11 cellular contexts compared by ENCODE assay signal in the genomic region with DNA sequence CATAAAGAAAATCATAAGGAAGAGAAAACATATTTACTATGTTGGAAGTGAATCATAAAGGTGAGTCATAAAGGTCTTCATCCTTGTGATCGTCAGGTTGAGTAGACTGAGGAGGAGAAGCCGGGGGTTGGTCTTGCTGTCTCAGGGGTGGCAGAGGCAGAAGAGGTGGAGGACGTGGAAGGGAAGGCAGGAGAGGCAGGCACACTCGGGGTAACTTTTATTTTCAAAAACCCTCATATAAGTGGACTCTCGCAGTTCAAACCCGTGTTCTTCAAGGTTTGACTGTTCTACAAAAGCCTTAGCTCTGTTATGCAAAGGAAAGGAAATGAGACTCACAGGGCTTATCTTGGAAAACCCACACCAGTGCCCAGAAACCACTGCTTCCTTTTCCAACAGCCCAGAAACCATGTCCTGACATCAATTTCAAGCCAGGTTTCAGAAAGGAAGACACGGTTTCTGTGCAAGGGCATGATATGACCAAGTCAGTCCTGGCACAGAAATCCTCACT. TPM values are rescaled to one million over a fixed set of nuclear protein-coding genes. Genes with fewer than 3 reads are reported as not detected.
DNase-seq lines count a peak whose midpoint lies in the region; ATAC-seq and TF ChIP-seq lines count a peak whose summit lies in the region.
"Had no signal": no experiment of that assay in that cellular context is flagged by ENCODE, and none has a peak within 500 bp of the region (broad histone marks: within the 10 kb centered on the region; RNA-seq: fewer than 3 reads in every experiment).

No MANE protein-coding gene starts in this region.

- peaks cover under 1% of the 10 kb centered on the region for H3K36me3 Mint-ChIP-seq in activated CD4-positive, alpha-beta T cell treated with anti-CD3 and anti-CD28 coated beads, Interleukin-2, amount 10 ng/mL, durations not matched to agents 7 days and 5 days (ENCODE audit: low read depth)
- H3K36me3 Mint-ChIP-seq: CD4-positive, CD25-positive, alpha-beta regulatory T cell had no signal

- peaks cover 54% of the 10 kb centered on the region for H3K4me1 Mint-ChIP-seq in activated CD4-positive, alpha-beta T cell treated with anti-CD3 and anti-CD28 coated beads, Interleukin-2, amount 10 ng/mL, durations not matched to agents 7 days and 5 days

- no TSS peak for BruUV-seq in IMR-90 (replicated peaks; lab: Mats Ljungman, UMichigan)

- no peak overlapping the region for H4K91ac ChIP-seq in IMR-90 (ENCODE audit: insufficient read depth, low read depth, low read length)

- no peak overlapping the region for H2AFZ ChIP-seq in IMR-90 (replicated peaks; ENCODE audit: low read length, poor library complexity)

- H3K9me1 ChIP-seq in IMR-90 (ENCODE audit: insufficient read depth, low read length), result no peaks in the 10 kb centered on the region

- no peaks in the 10 kb centered on the region for H3K36me3 ChIP-seq in IMR-90 (ENCODE audit: control insufficient read depth, insufficient read depth, low read length)
- no peaks in the 10 kb centered on the region for H3K36me3 ChIP-seq in gastroesophageal sphincter
- H3K36me3 ChIP-seq in esophagus muscularis mucosa, result no peaks in the 10 kb centered on the region
- H3K36me3 ChIP-seq: thyroid gland had no signal

- POLR2A ChIA-PET in IMR-90 (lab: Charles Lee; ENCODE audit: unreplicated experiment), result no interaction called here
- POLR2A ChIA-PET in activated CD4-positive, alpha-beta T cell treated with anti-CD3 and anti-CD28 coated beads, Interleukin-2, amount 10 ng/mL, durations not matched to agents 7 days and 5 days (lab: Charles Lee), result no interaction called here

- in situ Hi-C loops in IMR-90 (cut with MboI; ENCODE audit: low sequenced_read_pairs), result no loop called here

- H3K18ac ChIP-seq in IMR-90 (ENCODE audit: low read depth, low read length), result no peak overlapping the region

- intact Hi-C loops in IMR-90 (cut with micrococcal nuclease) (no loop called here), esophagus muscularis mucosa (cut with DNase I) (no loop called here)

- H2BK20ac ChIP-seq in IMR-90 (ENCODE audit: low read depth, low read length), result no peak overlapping the region

- no peak for TF ChIP-seq EP300 in gastroesophageal sphincter (IDR thresholded peaks at IDR 0.05)
- no peak for TF ChIP-seq EP300 in esophagus muscularis mucosa (IDR thresholded peaks at IDR 0.05)

- peaks cover 2% of the 10 kb centered on the region; the same call in 1 of the 2 replicates for H3K4me1 ChIP-seq in IMR-90 (ENCODE audit: control insufficient read depth, insufficient read depth, low read length)
- peaks cover 0 to 8% (median 0%) of the 10 kb centered on the region in 3 donors for H3K4me1 ChIP-seq in gastroesophageal sphincter
- H3K4me1 ChIP-seq in esophagus muscularis mucosa, result peaks cover 0 to 15% (median 5%) of the 10 kb centered on the region in 4 donors
- H3K4me1 ChIP-seq: thyroid gland had no signal

- no peak for TF ChIP-seq CTCF in IMR-90 (conservative IDR thresholded peaks at IDR 0.05; ENCODE audit: low read depth, low read length)
- no peak for TF ChIP-seq CTCF in fibroblast of pulmonary artery (IDR thresholded peaks at IDR 0.05; ENCODE audit: low read length, missing control alignments)
- TF ChIP-seq CTCF in gastroesophageal sphincter (IDR thresholded peaks at IDR 0.05), result no peak
- TF ChIP-seq CTCF in esophagus muscularis mucosa (IDR thresholded peaks at IDR 0.05), result no peak

- no peak overlapping the region for H3K4ac ChIP-seq in IMR-90 (ENCODE audit: low read depth, low read length)

- TF ChIP-seq POLR2A in IMR-90 (IDR thresholded peaks at IDR 0.05; ENCODE audit: low read depth, low read length) (no peak), gastroesophageal sphincter (IDR thresholded peaks at IDR 0.05) (no peak), esophagus muscularis mucosa (IDR thresholded peaks at IDR 0.05; ENCODE audit: low read depth) (no peak)

- H3K9ac ChIP-seq in IMR-90 (ENCODE audit: low read depth, low read length), result no peak overlapping the region

- no peak overlapping the region for H3K23ac ChIP-seq in IMR-90 (ENCODE audit: low read depth, low read length)

- H3K9me3 ChIP-seq in IMR-90 (ENCODE audit: control insufficient read depth, insufficient read depth, low read length), result no peaks in the 10 kb centered on the region
- no peaks in the 10 kb centered on the region for H3K9me3 ChIP-seq in gastroesophageal sphincter
- H3K9me3 ChIP-seq in esophagus muscularis mucosa, result no peaks in the 10 kb centered on the region
- H3K9me3 ChIP-seq: thyroid gland had no signal

- dilution Hi-C loops in IMR-90 (cut with HindIII; ENCODE audit: low sequenced_read_pairs, unreplicated experiment), result no loop called here

- H3K27ac ChIP-seq in IMR-90 (ENCODE audit: insufficient read depth, low read length) (no peak overlapping the region), gastroesophageal sphincter (no peak overlapping the region), esophagus muscularis mucosa (replicated peaks in 1 of 4) (no peak overlapping the region)
- H3K27ac ChIP-seq: thyroid gland had no signal

- no peak overlapping the region for H2BK5ac ChIP-seq in IMR-90 (ENCODE audit: low read depth, low read length, poor library complexity, severe bottlenecking)

- CTCF ChIA-PET in IMR-90 (lab: Yijun Ruan, JAX), result no interaction called here
- CTCF ChIA-PET in activated CD4-positive, alpha-beta T cell treated with anti-CD3 and anti-CD28 coated beads, Interleukin-2, amount 10 ng/mL, durations not matched to agents 7 days and 5 days (lab: Charles Lee), result interaction anchor here (1.5 to 1.8 kb wide), 2 partner anchors 12 to 42 kb away, joined by 3 to 4 read pairs; no protein-coding TSS in a partner anchor

- ATAC-seq in IMR-90 (ENCODE audit: low read depth) (no peak), gastroesophageal sphincter (no peak), HG03196 (IDR thresholded peaks at IDR 0.05; ENCODE audit: unreplicated experiment) (no peak)

- H4K20me1 ChIP-seq in IMR-90 (ENCODE audit: insufficient read depth, low read length), result no peaks in the 10 kb centered on the region

- peak overlapping the region; percentile 32 for H3K4me3 Mint-ChIP-seq in activated CD4-positive, alpha-beta T cell treated with anti-CD3 and anti-CD28 coated beads, Interleukin-2, amount 10 ng/mL, durations not matched to agents 7 days and 5 days
- H3K4me3 Mint-ChIP-seq: CD4-positive, CD25-positive, alpha-beta regulatory T cell had no signal

- no peaks in the 10 kb centered on the region for H3K27me3 Mint-ChIP-seq in activated CD4-positive, alpha-beta T cell treated with anti-CD3 and anti-CD28 coated beads, Interleukin-2, amount 10 ng/mL, durations not matched to agents 7 days and 5 days

- no peak overlapping the region for H2BK15ac ChIP-seq in IMR-90 (ENCODE audit: low read depth, low read length)

- H2BK120ac ChIP-seq in IMR-90 (ENCODE audit: low read depth, low read length), result no peak overlapping the region

- no peak overlapping the region for H2AK9ac ChIP-seq in IMR-90 (replicated peaks; ENCODE audit: low read depth, low read length, poor library complexity)

- H3K4me3 ChIP-seq in IMR-90 (ENCODE audit: insufficient read depth, low read depth, low read length), result no peak overlapping the region
- peak overlapping the region; percentile 20 for H3K4me3 ChIP-seq in fibroblast of pulmonary artery (replicated peaks; ENCODE audit: low read depth, low read length)
- H3K4me3 ChIP-seq in gastroesophageal sphincter, result no peak overlapping the region
- no peak overlapping the region for H3K4me3 ChIP-seq in esophagus muscularis mucosa
- H3K4me3 ChIP-seq: thyroid gland had no signal

- no peak overlapping the region for H4K8ac ChIP-seq in IMR-90 (ENCODE audit: low read depth in 2 of 2, low read length in 2 of 2)

- H3K4me2 ChIP-seq in IMR-90 (ENCODE audit: low read depth, low read length), result no peak overlapping the region

- DNase-seq in AML-193 (lab: John Stamatoyannopoulos, UW), result peak; percentile 19 to 27
- peak; percentile 38 for DNase-seq in IMR-90
- DNase-seq in activated CD4-positive, alpha-beta T cell treated with anti-CD3 and anti-CD28 coated beads, Interleukin-2, amount 10 ng/mL, durations not matched to agents 7 days and 5 days, result peak; percentile 26
- DNase-seq in fibroblast of pulmonary artery (ENCODE audit: low read depth), result peak; percentile 84
- no peak for DNase-seq in middle frontal gyrus (ENCODE audit: extremely low spot score, low spot score)
- no peak for DNase-seq in esophagus muscularis mucosa (ENCODE audit: extremely low spot score)
- DNase-seq: anterior cingulate cortex, thyroid gland had no signal

- no peak overlapping the region for H3K56ac ChIP-seq in IMR-90 (ENCODE audit: extremely low read depth, insufficient read depth, low read length)

- H3K27me3 ChIP-seq in IMR-90 (ENCODE audit: control insufficient read depth, insufficient read depth, low read length), result no peaks in the 10 kb centered on the region
- H3K27me3 ChIP-seq in gastroesophageal sphincter, result no peaks in the 10 kb centered on the region
- no peaks in the 10 kb centered on the region for H3K27me3 ChIP-seq in esophagus muscularis mucosa
- H3K27me3 ChIP-seq: thyroid gland had no signal

- H3K14ac ChIP-seq in IMR-90 (replicated peaks; ENCODE audit: low read depth, low read length), result no peak overlapping the region

- H3K9me3 Mint-ChIP-seq in activated CD4-positive, alpha-beta T cell treated with anti-CD3 and anti-CD28 coated beads, Interleukin-2, amount 10 ng/mL, durations not matched to agents 7 days and 5 days, result peaks cover 2% of the 10 kb centered on the region

- no peak for TF ChIP-seq RAD21 in IMR-90 (IDR thresholded peaks at IDR 0.05; ENCODE audit: low read length)

- no peaks in the 10 kb centered on the region; a peak in 1 of 4 replicates for H3K79me1 ChIP-seq in IMR-90 (ENCODE audit: low read depth in 1 of 2, low read length in 2 of 2)

- H2AK5ac ChIP-seq in IMR-90 (ENCODE audit: low read depth, low read length), result no peak overlapping the region

- peak overlapping the region; percentile 31 for H3K27ac Mint-ChIP-seq in activated CD4-positive, alpha-beta T cell treated with anti-CD3 and anti-CD28 coated beads, Interleukin-2, amount 10 ng/mL, durations not matched to agents 7 days and 5 days
- H3K27ac Mint-ChIP-seq: CD4-positive, CD25-positive, alpha-beta regulatory T cell had no signal

- H4K5ac ChIP-seq in IMR-90 (ENCODE audit: low read depth, low read length), result no peak overlapping the region

- no CpG with 5 or more reads among the region's 7 CpGs for WGBS in IMR-90 (ENCODE audit: extremely low coverage in 2 of 2, insufficient read length in 1 of 2), 2 experiments
- WGBS in gastroesophageal sphincter (ENCODE audit: low coverage in 1 of 2), 2 donors, result 62 to 87% methylated on average over 7 of the region's 7 CpGs
- WGBS in esophagus muscularis mucosa, result 69% methylated on average over 7 of the region's 7 CpGs

RNA-seq across cellular contexts. Expression of gene SMCO2, which starts 14.0 kb away (rescaled TPM):
- total RNA-seq in IMR-90 (2012; rRNA removed) (not detected in 2 replicates), gastroesophageal sphincter (not detected), esophagus muscularis mucosa (not detected)
- 0.19 and 0.33 TPM in 2 replicates for polyA plus RNA-seq in IMR-90 (2012; rRNA removed)
- 0.06 TPM in 1 of 2 replicates, not detected in the other for polyA plus RNA-seq in IMR-90 (2012; cell fraction: cytosol; rRNA removed)
- polyA plus RNA-seq in IMR-90 (2012; cell fraction: nucleus; rRNA removed; ENCODE audit: low replicate concordance), result 0.07 and 1.3 TPM in 2 replicates
- total RNA-seq in activated CD4-positive, alpha-beta T cell treated with anti-CD3 and anti-CD28 coated beads, Interleukin-2, amount 10 ng/mL, durations not matched to agents 7 days and 5 days, result under 1 TPM; 0.22 to 0.46 TPM
- total RNA-seq: CD4-positive, CD25-positive, alpha-beta regulatory T cell; thyroid gland had no signal
- polyA plus RNA-seq: CD4-positive, CD25-positive, alpha-beta regulatory T cell had no signal

Comparison
In these comparisons a context has a peak if more than half of its experiments do, and no peak if none do; other contexts are left out.
1. DNase-seq: peak in AML-193 (2 of 2), IMR-90 (single experiment), activated CD4-positive, alpha-beta T cell treated with anti-CD3 and anti-CD28 coated beads, Interleukin-2, amount 10 ng/mL, durations not matched to agents 7 days and 5 days (single experiment) and fibroblast of pulmonary artery (single experiment); none in middle frontal gyrus (single experiment) and esophagus muscularis mucosa (single experiment).